In the genomic region with DNA sequence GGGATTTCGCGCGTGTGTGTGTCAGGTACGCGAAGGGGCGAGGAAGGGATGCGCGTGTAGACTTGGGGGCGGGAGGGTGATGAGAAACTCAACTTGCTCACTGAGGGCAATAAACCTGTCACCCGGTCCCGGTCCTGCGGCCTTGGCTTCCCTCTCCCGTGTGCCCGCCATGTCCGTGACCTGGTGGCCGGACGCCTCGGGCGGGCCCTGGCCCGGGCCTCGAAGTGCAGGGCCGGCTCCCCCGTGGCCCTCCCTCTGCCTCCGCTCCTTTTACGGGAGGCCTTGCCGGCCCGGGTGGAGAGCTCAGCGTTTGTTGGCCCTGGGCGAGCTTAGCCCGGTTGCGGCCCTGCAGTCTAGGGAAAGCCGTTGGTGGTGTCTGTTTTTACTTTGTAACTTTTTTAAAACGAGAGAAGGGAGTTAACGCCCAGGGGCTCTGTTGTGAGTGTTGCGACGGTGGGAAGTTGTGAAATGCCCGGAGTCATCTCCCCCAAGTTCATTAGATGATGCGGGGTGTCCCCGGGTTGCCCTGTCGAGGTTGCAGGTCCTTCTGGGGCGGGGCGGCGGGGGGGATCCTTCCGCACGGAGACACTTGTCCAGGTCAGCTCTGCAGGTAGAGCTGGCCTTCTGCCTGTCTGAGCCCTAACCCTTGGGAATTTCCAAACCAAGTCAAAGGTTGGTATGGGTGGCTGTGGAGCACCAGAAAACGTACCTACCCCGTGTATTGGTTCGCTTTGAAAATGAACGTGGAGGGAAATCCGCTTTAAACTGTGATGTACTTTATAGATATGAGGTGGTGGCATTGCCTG, we compare ENCODE assay signal across 8 cellular contexts. TPM values are rescaled to one million over a fixed set of nuclear protein-coding genes. Genes with fewer than 3 reads are reported as not detected.
DNase-seq lines count a peak whose midpoint lies in the region; ATAC-seq and TF ChIP-seq lines count a peak whose summit lies in the region.

No MANE protein-coding gene starts in this region.

- peaks cover 35% of the 10 kb centered on the region for H3K4me1 Mint-ChIP-seq in activated CD8-positive, alpha-beta memory T cell treated with anti-CD3 and anti-CD28 coated beads, Interleukin-2, amount 10 ng/mL, durations not matched to agents 7 days and 5 days

- POLR2A ChIA-PET in HEK293T (lab: Yijun Ruan, JAX), result interaction anchor here (0.6 to 2.2 kb wide), 6 partner anchors 15 to 151 kb away, joined by 3 to 6 read pairs (median 5); a partner anchor contains a TSS

- no peaks in the 10 kb centered on the region for H3K27me3 Mint-ChIP-seq in activated CD8-positive, alpha-beta memory T cell treated with anti-CD3 and anti-CD28 coated beads, Interleukin-2, amount 10 ng/mL, durations not matched to agents 7 days and 5 days

- H3K27ac Mint-ChIP-seq in activated CD8-positive, alpha-beta memory T cell treated with anti-CD3 and anti-CD28 coated beads, Interleukin-2, amount 10 ng/mL, durations not matched to agents 7 days and 5 days, result peak overlapping the region; percentile 96

- H3K36me3 ChIP-seq in GM06990 (ENCODE audit: control insufficient read depth, insufficient read depth, low read length) (no peaks in the 10 kb centered on the region; the same call in 1 of the 2 replicates), endocrine pancreas (ENCODE audit: control insufficient read depth, insufficient read depth, low read length) (no peaks in the 10 kb centered on the region), mesodermal cell (ENCODE audit: control insufficient read depth, insufficient read depth, low read length) (peaks cover 7% of the 10 kb centered on the region)

- CTCF ChIA-PET in HEK293T (lab: Yijun Ruan, JAX), result no interaction called here
- CTCF ChIA-PET in activated CD8-positive, alpha-beta memory T cell treated with anti-CD3 and anti-CD28 coated beads, Interleukin-2, amount 10 ng/mL, durations not matched to agents 7 days and 5 days (lab: Charles Lee), result interaction anchor here (1.0 to 4.7 kb wide), 6 partner anchors 14 to 85 kb away, joined by 4 to 28 read pairs (median 8); a partner anchor contains a TSS

- no peaks in the 10 kb centered on the region for H3K9me3 ChIP-seq in endocrine pancreas (ENCODE audit: control insufficient read depth, low read length)
- H3K9me3 ChIP-seq in mesodermal cell (ENCODE audit: control insufficient read depth, low read length), result no peaks in the 10 kb centered on the region

- H3K4me3 Mint-ChIP-seq in activated CD8-positive, alpha-beta memory T cell treated with anti-CD3 and anti-CD28 coated beads, Interleukin-2, amount 10 ng/mL, durations not matched to agents 7 days and 5 days, result peak overlapping the region; percentile 94

- 1 to 2% methylated on average over 31 to 40 of the region's 50 CpGs for WGBS in mesodermal cell (ENCODE audit: insufficient coverage in 2 of 2), 2 experiments

- peaks cover 31% of the 10 kb centered on the region for H3K36me3 Mint-ChIP-seq in activated CD8-positive, alpha-beta memory T cell treated with anti-CD3 and anti-CD28 coated beads, Interleukin-2, amount 10 ng/mL, durations not matched to agents 7 days and 5 days

- DNase-seq in GM06990 (ENCODE audit: extremely low read depth, insufficient read length), result no peak
- peak; percentile 15 for DNase-seq in HEK293T (ENCODE audit: extremely low spot score)
- DNase-seq in NCI-H1092 treated with DMSO at 0.1 percent for 48 hours (lab: John Stamatoyannopoulos, UW), result peak; percentile 11
- peak; percentile 72 for DNase-seq in activated CD8-positive, alpha-beta memory T cell treated with anti-CD3 and anti-CD28 coated beads, Interleukin-2, amount 10 ng/mL, durations not matched to agents 7 days and 5 days
- peak; percentile 61 for DNase-seq in stimulated activated naive CD8-positive, alpha-beta T cell treated with anti-CD3 and anti-CD28 coated beads, Interleukin-15, Interleukin-2, amounts not matched to agents 100 U/mL and 50 U/mL, for 24 hours
- no peak for DNase-seq in occipital lobe (lab: John Stamatoyannopoulos, UW)

- H3K9ac ChIP-seq in endocrine pancreas (ENCODE audit: control insufficient read depth, insufficient read depth, low read length), result peak overlapping the region; percentile 88

- TF ChIP-seq CTCF in GM06990 (IDR thresholded peaks at IDR 0.05; ENCODE audit: insufficient read depth, low read length, poor library complexity, severe bottlenecking), result no peak

- ATAC-seq in activated CD8-positive, alpha-beta memory T cell treated with anti-CD3 and anti-CD28 coated beads, Interleukin-2, amount 10 ng/mL, durations not matched to agents 7 days and 5 days, result peak; percentile 15
- ATAC-seq in stimulated activated naive CD8-positive, alpha-beta T cell treated with anti-CD3 and anti-CD28 coated beads, Interleukin-15, Interleukin-2, amounts not matched to agents 100 U/mL and 50 U/mL, for 24 hours, result peak; percentile 3

- H3K27ac ChIP-seq in mesodermal cell (ENCODE audit: low read depth, low read length, severe bottlenecking), result peak overlapping the region; percentile 91

- H3K4me1 ChIP-seq in endocrine pancreas (ENCODE audit: control insufficient read depth, insufficient read depth, low read length) (peaks cover 16% of the 10 kb centered on the region), mesodermal cell (ENCODE audit: control insufficient read depth, insufficient read depth, low read length, poor library complexity, severe bottlenecking) (peaks cover 4% of the 10 kb centered on the region)

- H3K4me3 ChIP-seq in GM06990 (replicated peaks; ENCODE audit: low read depth, low read length), result peak overlapping the region; percentile 98
- peak overlapping the region; percentile 98 for H3K4me3 ChIP-seq in endocrine pancreas (ENCODE audit: control insufficient read depth, insufficient read depth, low read length)
- H3K4me3 ChIP-seq in mesodermal cell (ENCODE audit: extremely low read depth, insufficient read depth, low read length, poor library complexity, severe bottlenecking), result peak overlapping the region; percentile 92

- H3K9me3 Mint-ChIP-seq in activated CD8-positive, alpha-beta memory T cell treated with anti-CD3 and anti-CD28 coated beads, Interleukin-2, amount 10 ng/mL, durations not matched to agents 7 days and 5 days (ENCODE audit: low read depth), result no peaks in the 10 kb centered on the region

- H3K27me3 ChIP-seq in GM06990 (replicated peaks; ENCODE audit: control insufficient read depth, insufficient read depth, low read length), result no peaks in the 10 kb centered on the region
- no peaks in the 10 kb centered on the region for H3K27me3 ChIP-seq in endocrine pancreas (ENCODE audit: control insufficient read depth, insufficient read depth, low read length)

TF ChIP-seq in HEK293T, 16 proteins besides CTCF, POLR2A, EP300 and RAD21:
- TF ChIP-seq, protein P1, sequence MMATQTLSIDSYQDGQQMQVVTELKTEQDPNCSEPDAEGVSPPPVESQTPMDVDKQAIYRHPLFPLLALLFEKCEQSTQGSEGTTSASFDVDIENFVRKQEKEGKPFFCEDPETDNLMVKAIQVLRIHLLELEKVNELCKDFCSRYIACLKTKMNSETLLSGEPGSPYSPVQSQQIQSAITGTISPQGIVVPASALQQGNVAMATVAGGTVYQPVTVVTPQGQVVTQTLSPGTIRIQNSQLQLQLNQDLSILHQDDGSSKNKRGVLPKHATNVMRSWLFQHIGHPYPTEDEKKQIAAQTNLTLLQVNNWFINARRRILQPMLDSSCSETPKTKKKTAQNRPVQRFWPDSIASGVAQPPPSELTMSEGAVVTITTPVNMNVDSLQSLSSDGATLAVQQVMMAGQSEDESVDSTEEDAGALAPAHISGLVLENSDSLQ (IDR thresholded peaks at IDR 0.05), result peak; percentile 57
- TF ChIP-seq TARDBP (IDR thresholded peaks at IDR 0.05), result no peak
- TF ChIP-seq L3MBTL2 (conservative IDR thresholded peaks at IDR 0.05), result 0 out of 2 replicates have a peak, but pooled peaks have one; percentile 31
- TF ChIP-seq FOXA1 (IDR thresholded peaks at IDR 0.05), result no peak
- TF ChIP-seq BHLHE40 (IDR thresholded peaks at IDR 0.05; ENCODE audit: borderline replicate concordance), result no peak
- TF ChIP-seq CTBP1 (IDR thresholded peaks at IDR 0.05; ENCODE audit: borderline replicate concordance), result no peak
- no peak for TF ChIP-seq SUZ12 (IDR thresholded peaks at IDR 0.05)
- no peak for TF ChIP-seq ZNF384 (IDR thresholded peaks at IDR 0.05)
- TF ChIP-seq FOXK2 (IDR thresholded peaks at IDR 0.05), result no peak
- TF ChIP-seq ELF4 (IDR thresholded peaks at IDR 0.05), result no peak

RNA-seq across cellular contexts. Expression of a gene that starts 0.9 kb away (rescaled TPM):
- 100 to 1,000 TPM; 129 to 174 TPM for total RNA-seq in activated CD8-positive, alpha-beta memory T cell treated with anti-CD3 and anti-CD28 coated beads, Interleukin-2, amount 10 ng/mL, durations not matched to agents 7 days and 5 days
- 31.3 TPM for polyA plus RNA-seq in mesodermal cell (2013, experiment 1 of 2)
- 40.0 TPM for polyA plus RNA-seq in mesodermal cell (2013, experiment 2 of 2)
- total RNA-seq in occipital lobe, result 199 TPM

Comparison
In these comparisons a context has a peak if more than half of its experiments do, and no peak if none do; other contexts are left out.
1. DNase-seq: peak in HEK293T (single experiment), NCI-H1092 treated with DMSO at 0.1 percent for 48 hours (single experiment), activated CD8-positive, alpha-beta memory T cell treated with anti-CD3 and anti-CD28 coated beads, Interleukin-2, amount 10 ng/mL, durations not matched to agents 7 days and 5 days (single experiment) and stimulated activated naive CD8-positive, alpha-beta T cell treated with anti-CD3 and anti-CD28 coated beads, Interleukin-15, Interleukin-2, amounts not matched to agents 100 U/mL and 50 U/mL, for 24 hours (single experiment); none in GM06990 (single experiment) and occipital lobe (single experiment).
2. Peak in every context shown above with its lines, with median percentiles within 50 percentile points of each other: H3K4me3 ChIP-seq.